In the genomic region with DNA sequence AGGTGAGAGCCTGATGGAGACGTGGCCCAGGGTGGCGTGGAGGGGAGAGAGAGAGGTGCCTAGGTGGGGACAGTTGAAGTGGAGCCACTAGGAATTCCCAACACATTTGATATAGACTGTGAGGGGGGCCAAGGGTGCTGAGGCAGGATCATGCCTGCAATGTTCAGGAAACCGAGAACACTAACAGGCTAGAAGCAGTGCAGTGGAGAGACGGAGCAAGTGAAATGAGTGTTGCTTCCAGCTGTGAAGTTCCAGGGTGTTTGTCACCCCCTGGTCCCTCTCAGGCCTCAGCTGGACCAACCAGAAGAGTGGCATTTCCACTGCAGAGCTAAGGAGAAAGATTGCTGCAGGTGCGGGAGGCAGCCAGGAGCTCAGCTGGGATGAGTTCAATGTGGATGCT, we compare ENCODE assay signal across 24 cellular contexts.
"Had no signal": no experiment of that assay in that cellular context is flagged by ENCODE, and none has a peak within 500 bp of the region (broad histone marks: within the 10 kb centered on the region; RNA-seq: fewer than 3 reads in every experiment).

No MANE protein-coding gene starts in this region.

- H3K4me1 Mint-ChIP-seq: activated CD4-positive, alpha-beta memory T cell treated with anti-CD3 and anti-CD28 coated beads, Interleukin-2, amount 10 ng/mL, durations not matched to agents 7 days and 5 days; activated T-helper 17 cell treated with anti-CD3 and anti-CD28 coated beads, Interleukin-2, amount 50 U/mL, for 72 hours had no signal

- FAIRE-seq: K562 had no signal

- H3K9me3 Mint-ChIP-seq: activated CD4-positive, alpha-beta memory T cell treated with anti-CD3 and anti-CD28 coated beads, Interleukin-2, amount 10 ng/mL, durations not matched to agents 7 days and 5 days; activated naive CD4-positive, alpha-beta T cell treated with anti-CD3 and anti-CD28 coated beads for 36 hours; activated naive CD8-positive, alpha-beta T cell treated with anti-CD3 and anti-CD28 coated beads for 36 hours; activated T-helper 17 cell treated with anti-CD3 and anti-CD28 coated beads, Interleukin-2, amount 50 U/mL, for 72 hours had no signal

- H3K36me3 ChIP-seq: brain microvascular endothelial cell had no signal

- H3K27me3 ChIP-seq: brain microvascular endothelial cell had no signal

- H3K27ac Mint-ChIP-seq: activated CD4-positive, alpha-beta memory T cell treated with anti-CD3 and anti-CD28 coated beads, Interleukin-2, amount 10 ng/mL, durations not matched to agents 7 days and 5 days; activated naive CD4-positive, alpha-beta T cell treated with anti-CD3 and anti-CD28 coated beads for 36 hours; activated naive CD8-positive, alpha-beta T cell treated with anti-CD3 and anti-CD28 coated beads for 36 hours; activated T-helper 17 cell treated with anti-CD3 and anti-CD28 coated beads, Interleukin-2, amount 50 U/mL, for 72 hours had no signal

- H3K36me3 Mint-ChIP-seq: activated naive CD8-positive, alpha-beta T cell treated with anti-CD3 and anti-CD28 coated beads for 36 hours had no signal

- H3K4me3 Mint-ChIP-seq: activated CD4-positive, alpha-beta memory T cell treated with anti-CD3 and anti-CD28 coated beads, Interleukin-2, amount 10 ng/mL, durations not matched to agents 7 days and 5 days; activated naive CD4-positive, alpha-beta T cell treated with anti-CD3 and anti-CD28 coated beads for 36 hours; activated naive CD8-positive, alpha-beta T cell treated with anti-CD3 and anti-CD28 coated beads for 36 hours; activated T-helper 17 cell treated with anti-CD3 and anti-CD28 coated beads, Interleukin-2, amount 50 U/mL, for 72 hours had no signal

- H3K4me3 ChIP-seq: K562, SK-N-MC had no signal

- ATAC-seq: activated T-helper 17 cell treated with anti-CD3 and anti-CD28 coated beads, Interleukin-2, amount 50 U/mL, for 72 hours; K562; Right ventricle myocardium inferior had no signal

- DNase-seq: activated CD4-positive, alpha-beta memory T cell treated with anti-CD3 and anti-CD28 coated beads, Interleukin-2, amount 10 ng/mL, durations not matched to agents 7 days and 5 days; activated CD4-positive, alpha-beta T cell treated with anti-CD3 and anti-CD28 coated beads, Interleukin-2, amount 50 U/mL, for 1 hour; activated CD4-positive, CD25-positive, alpha-beta regulatory T cell; activated gamma-delta T cell; activated naive CD4-positive, alpha-beta T cell treated with anti-CD3 and anti-CD28 coated beads for 36 hours; activated naive CD8-positive, alpha-beta T cell treated with anti-CD3 and anti-CD28 coated beads for 36 hours; activated T-cell treated with anti-CD3 and anti-CD28 coated beads for 4 hours; activated T-cell treated with anti-CD3 and anti-CD28 coated beads, Interleukin-2, amount 50 U/mL, for 48 hours; brain microvascular endothelial cell; Karpas-422; NCI-H1105 treated with DMSO at 0.1 percent for 48 hours; NCI-H1436 treated with DMSO at 0.1 percent for 48 hours; NCI-H187; NCI-H2081; NCI-H446; NCI-H524 treated with DMSO at 0.1 percent for 48 hours; NCI-H82; OCI-M1; T-helper 1 cell had no signal

- H3K27ac ChIP-seq: brain microvascular endothelial cell, SK-N-MC, VCaP had no signal
